In genomic region chr11:119000906-119001305, GRCh38 we compare ENCODE assay signal across 27 cellular contexts. TPM values are rescaled to one million over a fixed set of nuclear protein-coding genes. Genes with fewer than 3 reads are reported as not detected.
DNase-seq lines count a peak whose midpoint lies in the region; ATAC-seq and TF ChIP-seq lines count a peak whose summit lies in the region.
"Had no signal": no experiment of that assay in that cellular context is flagged by ENCODE, and none has a peak within 500 bp of the region (broad histone marks: within the 10 kb centered on the region; RNA-seq: fewer than 3 reads in every experiment).

No MANE protein-coding gene starts in this region.

- no peak overlapping the region for H3K9ac ChIP-seq in PC-3 (ENCODE audit: low read length)

- H3K27ac ChIP-seq in ACC112 (ENCODE audit: low read depth, low read length) (no peak overlapping the region), PC-3 (ENCODE audit: low read length) (no peak overlapping the region; the same call in 1 of the 2 replicates), epithelial cell of prostate (peak overlapping the region; percentile 92), psoas muscle (no peak overlapping the region)
- H3K27ac ChIP-seq: ascending aorta, tibial artery had no signal

- POLR2A ChIA-PET in PC-3 (lab: Charles Lee; ENCODE audit: unreplicated experiment) = interaction anchor here (0.6 kb wide), 1 partner anchor 121 kb away, joined by 5 read pairs; the partner anchor contains the start of gene HINFP

- CTCF ChIA-PET in PC-3 (lab: Charles Lee) = no interaction called here

- H3F3A ChIP-seq in PC-3 (ENCODE audit: low read length, unreplicated experiment) = no peaks in the 10 kb centered on the region

- no peak for TF ChIP-seq CTCF in PC-3 (conservative IDR thresholded peaks at IDR 0.05; ENCODE audit: low read depth, low read length)
- no peak for TF ChIP-seq CTCF in psoas muscle (IDR thresholded peaks at IDR 0.05)

- H3K9me2 ChIP-seq in PC-3 (replicated peaks; ENCODE audit: low read length) = no peaks in the 10 kb centered on the region

- DNase-seq in EH (ENCODE audit: low read depth) (peak; percentile 77), PC-3 (peak; percentile 66), epithelial cell of prostate (ENCODE audit: low read depth, low spot score) (no peak), psoas muscle (no peak), NOMO-1 treated with DMSO at 0.1 percent for 48 hours (lab: John Stamatoyannopoulos, UW; ENCODE audit: unreplicated experiment) (no peak), NCI-H69 (lab: John Stamatoyannopoulos, UW) (no peak)
- DNase-seq: activated CD4-positive, alpha-beta T cell treated with anti-CD3 and anti-CD28 coated beads, Interleukin-2, amount 10 ng/mL, durations not matched to agents 24 days and 14 days; activated CD8-positive, alpha-beta memory T cell treated with anti-CD3 and anti-CD28 coated beads, Interleukin-2, amount 50 U/mL, for 48 hours; CD8-positive, alpha-beta memory T cell; cerebellar nuclear complex; effector CD4-positive, alpha-beta T cell; MM.1S; NCI-H1436 treated with DMSO at 0.1 percent for 48 hours; NCI-H2171; NCI-H526; SIG-M5; stimulated activated CD4-positive, alpha-beta T cell treated with anti-CD3 and anti-CD28 coated beads, Interleukin-2, amount 100 ng/mL, for 24 hours; stimulated activated naive CD4-positive, alpha-beta T cell; T-helper 1 cell; tibial artery had no signal

- peak overlapping the region; percentile 54 for H3K4me2 ChIP-seq in PC-3 (ENCODE audit: low read length)

- H3K9me3 ChIP-seq in PC-3 (ENCODE audit: low read length) (no peaks in the 10 kb centered on the region), psoas muscle (no peaks in the 10 kb centered on the region)
- H3K9me3 ChIP-seq: ascending aorta, esophagus muscularis mucosa, tibial artery had no signal

- WGBS in psoas muscle, 3 donors = 48 to 65% (median 59%) methylated on average over 1 of the region's 1 CpG

- no peaks in the 10 kb centered on the region for H4K20me1 ChIP-seq in PC-3 (ENCODE audit: low read length)

- H3K79me2 ChIP-seq in ACC112 (ENCODE audit: control insufficient read depth, insufficient read depth, low read length, unreplicated experiment) (peaks cover 25% of the 10 kb centered on the region), PC-3 (ENCODE audit: low read length) (peaks cover 64% of the 10 kb centered on the region)

- peaks cover 24% of the 10 kb centered on the region for H3K4me1 ChIP-seq in ACC112 (ENCODE audit: control insufficient read depth, insufficient read depth, low read length, unreplicated experiment)
- H3K4me1 ChIP-seq in PC-3 (ENCODE audit: insufficient read depth, low read length) = peaks cover 38% of the 10 kb centered on the region
- peaks cover 20% of the 10 kb centered on the region for H3K4me1 ChIP-seq in psoas muscle

- ATAC-seq in PC-3 (no peak), psoas muscle (no peak), HG03565 (IDR thresholded peaks at IDR 0.05; ENCODE audit: unreplicated experiment) (no peak)
- ATAC-seq: natural killer cell treated with Interleukin-12 subunit alpha and Interleukin-12 subunit beta and Interleukin-15 and Interleukin-18, amount 100 ng/mL, for 72 hours had no signal

- H3K27me3 ChIP-seq in ACC112 (ENCODE audit: insufficient read depth, low read length) (no peaks in the 10 kb centered on the region), PC-3 (ENCODE audit: low read length) (no peaks in the 10 kb centered on the region), psoas muscle (ENCODE audit: insufficient read depth in 3 of 3, low read length in 2 of 3) (no peaks in the 10 kb centered on the region)
- H3K27me3 ChIP-seq: ascending aorta, esophagus muscularis mucosa, tibial artery had no signal

- H3K36me3 ChIP-seq in ACC112 (ENCODE audit: insufficient read depth, low read length) (peaks cover 16% of the 10 kb centered on the region), PC-3 (ENCODE audit: low read depth, low read length) (peaks cover 41% of the 10 kb centered on the region), psoas muscle (ENCODE audit: insufficient read depth in 1 of 2, low read depth in 1 of 2) (peaks cover 4 to 63% of the 10 kb centered on the region in 2 donors)

- intact Hi-C loops in PC-3 (cut with micrococcal nuclease) (no loop called here), psoas muscle (cut with DNase I) (loop anchor here in 1 of 2 donors (2.0 kb wide), 1 partner anchor 14 kb away; no protein-coding TSS in a partner anchor)

- no peak overlapping the region for H2AFZ ChIP-seq in ACC112 (ENCODE audit: low read length, unreplicated experiment)
- H2AFZ ChIP-seq in PC-3 (ENCODE audit: low read length) = no peak overlapping the region

- BruUV-seq in PC-3 (replicated peaks; lab: Mats Ljungman, UMichigan) = no TSS peak

- H3K4me3 ChIP-seq in ACC112 (ENCODE audit: low read depth, low read length) = 0 out of 2 replicates have a peak overlapping the region, but pooled peaks have one; percentile 38
- 0 out of 2 replicates have a peak overlapping the region, but pooled peaks have one; percentile 7 for H3K4me3 ChIP-seq in PC-3 (ENCODE audit: low read length)
- no peak overlapping the region for H3K4me3 ChIP-seq in psoas muscle
- H3K4me3 ChIP-seq: ascending aorta, esophagus muscularis mucosa, tibial artery had no signal

RNA-seq across cellular contexts. Expression of gene CENATAC, which starts 3.0 kb away (rescaled TPM):
- total RNA-seq in PC-3 (2014; rRNA removed) (83.5 and 88.0 TPM in 2 replicates), psoas muscle (10 to 100 TPM in 3 of 4 donors, 1 to 10 TPM in 1; 5.4 to 18.9 (median 10.9) TPM)
- polyA plus RNA-seq in psoas muscle = 10 to 100 TPM in 2 of 3 donors, 1 to 10 TPM in 1; 9.4 to 23.5 (median 10.1) TPM

RNA-seq across cellular contexts. Expression of gene RPS25, which starts 17.2 kb away (rescaled TPM):
- total RNA-seq in PC-3 (2014; rRNA removed) (813 and 931 TPM in 2 replicates), psoas muscle (1,000 to 10,000 TPM; 1,024 to 1,264 (median 1,219) TPM)
- polyA plus RNA-seq in psoas muscle = 1,000 to 10,000 TPM; 1,713 to 2,514 (median 2,031) TPM

RNA-seq across cellular contexts. Expression of gene TRAPPC4, which starts 17.7 kb away (rescaled TPM):
- total RNA-seq in PC-3 (2014; rRNA removed) = 129 and 150 TPM in 2 replicates
- total RNA-seq in psoas muscle = 10 to 100 TPM; 46.1 to 61.5 (median 56.8) TPM
- 10 to 100 TPM; 39.0 to 99.5 (median 52.8) TPM for polyA plus RNA-seq in psoas muscle

RNA-seq across cellular contexts. Expression of gene FOXR1, which starts 29.3 kb away (rescaled TPM):
- not detected in 2 replicates for total RNA-seq in PC-3 (2014; rRNA removed)
- total RNA-seq in psoas muscle = not detected
- polyA plus RNA-seq in psoas muscle = not detected
- total RNA-seq: activated CD4-positive, alpha-beta T cell treated with anti-CD3 and anti-CD28 coated beads, Interleukin-2, amount 10 ng/mL, durations not matched to agents 24 days and 14 days; ascending aorta; CD8-positive, alpha-beta memory T cell; esophagus muscularis mucosa; mesenteric fat pad; natural killer cell treated with Interleukin-12 subunit alpha and Interleukin-12 subunit beta and Interleukin-15 and Interleukin-18, amount 100 ng/mL, for 72 hours; skeletal muscle tissue had no signal
- polyA plus RNA-seq: CD8-positive, alpha-beta memory T cell had no signal

RNA-seq across cellular contexts. Expression of gene SLC37A4, which starts 29.8 kb away (rescaled TPM):
- total RNA-seq in PC-3 (2014; rRNA removed) = 31.4 and 35.4 TPM in 2 replicates
- 10 to 100 TPM; 17.0 to 26.9 (median 20.5) TPM for total RNA-seq in psoas muscle
- polyA plus RNA-seq in psoas muscle = 10 to 100 TPM; 10.6 to 34.3 (median 25.9) TPM

Comparison
In these comparisons a context has a peak if more than half of its experiments do, and no peak if none do; other contexts are left out.
1. DNase-seq: peak in EH (single experiment) and PC-3 (single experiment); none in epithelial cell of prostate (single experiment), psoas muscle (0 of 2), NOMO-1 treated with DMSO at 0.1 percent for 48 hours (single experiment) and NCI-H69 (single experiment).